In the genomic region with DNA sequence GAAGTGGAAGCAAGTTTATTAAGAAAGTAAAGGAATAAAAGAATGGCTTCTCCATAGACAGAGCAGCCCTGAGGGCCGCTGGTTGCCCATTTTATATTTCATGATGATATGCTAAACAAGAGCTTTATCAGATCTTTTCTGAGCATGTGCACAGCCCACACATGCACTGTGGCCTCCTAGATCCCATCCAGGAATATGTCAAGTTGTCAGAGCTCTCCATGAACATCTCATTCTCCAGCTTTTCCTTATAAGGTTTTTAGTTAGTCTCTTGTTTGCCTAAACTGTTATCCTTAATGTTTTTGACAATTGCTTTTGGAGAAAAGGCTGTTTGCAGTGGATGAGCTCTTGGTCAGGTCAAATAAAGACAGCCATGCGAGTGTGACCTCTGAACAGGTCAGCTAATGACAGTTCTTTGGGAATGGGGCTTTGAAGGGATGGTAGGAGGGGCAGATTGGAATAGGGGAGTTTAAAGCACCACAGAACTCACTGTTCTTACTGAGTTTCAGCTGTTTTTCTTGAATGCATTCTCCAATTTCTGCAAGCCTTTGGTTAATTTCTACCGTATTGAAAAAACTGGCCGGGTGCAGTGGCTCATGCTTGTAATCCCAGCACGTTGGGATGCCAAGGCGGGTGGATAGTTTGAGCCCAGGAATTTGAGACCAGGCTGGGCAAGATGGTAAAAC, we compare ENCODE assay signal across 1 cellular context.
TF ChIP-seq lines count a peak whose summit lies in the region.

No MANE protein-coding gene starts in this region.

TF ChIP-seq in IMR-90, 13 proteins besides CTCF, POLR2A, EP300 and RAD21 (continued from another document):
- TF ChIP-seq, protein P1, sequence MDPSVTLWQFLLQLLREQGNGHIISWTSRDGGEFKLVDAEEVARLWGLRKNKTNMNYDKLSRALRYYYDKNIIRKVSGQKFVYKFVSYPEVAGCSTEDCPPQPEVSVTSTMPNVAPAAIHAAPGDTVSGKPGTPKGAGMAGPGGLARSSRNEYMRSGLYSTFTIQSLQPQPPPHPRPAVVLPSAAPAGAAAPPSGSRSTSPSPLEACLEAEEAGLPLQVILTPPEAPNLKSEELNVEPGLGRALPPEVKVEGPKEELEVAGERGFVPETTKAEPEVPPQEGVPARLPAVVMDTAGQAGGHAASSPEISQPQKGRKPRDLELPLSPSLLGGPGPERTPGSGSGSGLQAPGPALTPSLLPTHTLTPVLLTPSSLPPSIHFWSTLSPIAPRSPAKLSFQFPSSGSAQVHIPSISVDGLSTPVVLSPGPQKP (IDR thresholded peaks at IDR 0.05; ENCODE audit: borderline replicate concordance, low read depth, low read length) = no peak
- TF ChIP-seq, protein P2, sequence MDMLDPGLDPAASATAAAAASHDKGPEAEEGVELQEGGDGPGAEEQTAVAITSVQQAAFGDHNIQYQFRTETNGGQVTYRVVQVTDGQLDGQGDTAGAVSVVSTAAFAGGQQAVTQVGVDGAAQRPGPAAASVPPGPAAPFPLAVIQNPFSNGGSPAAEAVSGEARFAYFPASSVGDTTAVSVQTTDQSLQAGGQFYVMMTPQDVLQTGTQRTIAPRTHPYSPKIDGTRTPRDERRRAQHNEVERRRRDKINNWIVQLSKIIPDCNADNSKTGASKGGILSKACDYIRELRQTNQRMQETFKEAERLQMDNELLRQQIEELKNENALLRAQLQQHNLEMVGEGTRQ (IDR thresholded peaks at IDR 0.05; ENCODE audit: low read depth, low read length) = no peak
- TF ChIP-seq NFE2L2 (IDR thresholded peaks at IDR 0.05; ENCODE audit: low read depth, low read length) (no peak), CHD1 (IDR thresholded peaks at IDR 0.05; ENCODE audit: low read depth, low read length) (no peak), BHLHE40 (IDR thresholded peaks at IDR 0.05; ENCODE audit: low read depth, low read length) (no peak), SMC3 (IDR thresholded peaks at IDR 0.05; ENCODE audit: low read depth, low read length) (no peak), RCOR1 (IDR thresholded peaks at IDR 0.05; ENCODE audit: insufficient replicate concordance, low read length) (no peak), FOS (IDR thresholded peaks at IDR 0.05; ENCODE audit: low read depth, low read length) (no peak), MAZ (IDR thresholded peaks at IDR 0.05; ENCODE audit: borderline replicate concordance, low read depth, low read length) (no peak)
